In the genomic region with DNA sequence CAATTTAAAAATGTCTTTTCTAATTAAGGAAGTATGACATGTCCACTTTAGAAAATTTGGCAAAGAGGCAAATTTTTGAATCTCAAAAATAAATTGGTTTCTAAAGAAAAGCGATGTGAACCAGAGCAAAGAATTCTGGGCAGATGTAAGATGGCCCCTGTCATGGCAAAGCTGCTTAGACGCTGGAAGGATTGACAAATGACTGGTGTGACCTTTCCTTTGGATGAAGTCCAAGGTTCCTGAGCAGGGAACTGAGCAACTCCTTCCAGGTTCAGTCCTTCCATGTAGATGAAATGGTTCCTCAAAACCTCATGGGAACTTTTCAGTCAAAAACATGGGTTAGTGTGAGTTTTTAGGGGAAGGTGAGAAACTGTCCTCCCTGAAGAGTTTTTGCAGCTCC, we compare ENCODE assay signal across 36 cellular contexts. TPM values are rescaled to one million over a fixed set of nuclear protein-coding genes. Genes with fewer than 3 reads are reported as not detected.
"Had no signal": no experiment of that assay in that cellular context is flagged by ENCODE, and none has a peak within 500 bp of the region (broad histone marks: within the 10 kb centered on the region; RNA-seq: fewer than 3 reads in every experiment).

No MANE protein-coding gene starts in this region.

- H3K9me3 Mint-ChIP-seq: activated B cell treated with CpG ODN at 0.5 μM for 24 hours; activated CD4-positive, alpha-beta memory T cell treated with anti-CD3 and anti-CD28 coated beads, Interleukin-2, amount 10 ng/mL, durations not matched to agents 7 days and 5 days; activated naive CD4-positive, alpha-beta T cell treated with anti-CD3 and anti-CD28 coated beads, Interleukin-2, amount 10 ng/mL, durations not matched to agents 7 days and 5 days; activated naive CD8-positive, alpha-beta T cell treated with anti-CD3 and anti-CD28 coated beads, Interleukin-2, amount 50 U/mL, for 24 hours had no signal

- H3K9ac ChIP-seq: KMS-11 had no signal

- DNase-seq: activated B cell treated with CpG ODN at 0.5 μM for 24 hours; activated CD4-positive, alpha-beta memory T cell treated with anti-CD3 and anti-CD28 coated beads, Interleukin-2, amount 10 ng/mL, durations not matched to agents 7 days and 5 days; activated CD4-positive, alpha-beta T cell treated with anti-CD3 and anti-CD28 coated beads for 4 hours; activated CD4-positive, CD25-positive, alpha-beta regulatory T cell treated with anti-CD3 and anti-CD28 coated beads, Interleukin-2, amount 50 U/mL, for 72 hours; activated CD8-positive, alpha-beta memory T cell treated with anti-CD3 and anti-CD28 coated beads, Interleukin-2, amount 10 ng/mL, durations not matched to agents 7 days and 5 days; activated CD8-positive, alpha-beta memory T cell treated with anti-CD3 and anti-CD28 coated beads, Interleukin-2, amount 50 U/mL, for 48 hours; activated effector memory CD4-positive, alpha-beta T cell treated with Interleukin-2 at 50 U/mL for 16 hours; activated naive CD4-positive, alpha-beta T cell treated with anti-CD3 and anti-CD28 coated beads, Interleukin-2, amount 10 ng/mL, durations not matched to agents 7 days and 5 days; activated naive CD8-positive, alpha-beta T cell treated with anti-CD3 and anti-CD28 coated beads, Interleukin-2, amount 50 U/mL, for 24 hours; activated T-cell treated with anti-CD3 and anti-CD28 coated beads, Interleukin-2, amount 50 U/mL, for 48 hours; aorta; brain microvascular endothelial cell; central memory CD4-positive, alpha-beta T cell; MM.1S; MV-4-11; NCI-H1092 treated with DMSO at 0.1 percent for 48 hours; NCI-H1417; NCI-H146; NCI-H187; NCI-H2029 treated with DMSO at 0.1 percent for 48 hours; NCI-H2107; NCI-H2171; NCI-H446; NCI-H510A treated with DMSO at 0.1 percent for 48 hours; NCI-H526 treated with DMSO at 0.1 percent for 48 hours; NCI-H774; OCI-M1; Right ventricle myocardium superior; SW 1271; T-helper 1 cell; T-helper 2 cell; T-helper 9 cell had no signal

- H3K27me3 Mint-ChIP-seq: activated B cell treated with CpG ODN at 0.5 μM for 24 hours; activated CD4-positive, alpha-beta memory T cell treated with anti-CD3 and anti-CD28 coated beads, Interleukin-2, amount 10 ng/mL, durations not matched to agents 7 days and 5 days; activated CD8-positive, alpha-beta memory T cell treated with anti-CD3 and anti-CD28 coated beads, Interleukin-2, amount 10 ng/mL, durations not matched to agents 7 days and 5 days; activated naive CD4-positive, alpha-beta T cell treated with anti-CD3 and anti-CD28 coated beads, Interleukin-2, amount 10 ng/mL, durations not matched to agents 7 days and 5 days; activated naive CD8-positive, alpha-beta T cell; activated naive CD8-positive, alpha-beta T cell treated with anti-CD3 and anti-CD28 coated beads, Interleukin-2, amount 50 U/mL, for 24 hours had no signal

- H3K4me2 ChIP-seq: KMS-11 had no signal

- H3K27me3 ChIP-seq: brain microvascular endothelial cell had no signal

- H3K4me1 Mint-ChIP-seq: activated B cell treated with CpG ODN at 0.5 μM for 24 hours; activated CD4-positive, alpha-beta memory T cell treated with anti-CD3 and anti-CD28 coated beads, Interleukin-2, amount 10 ng/mL, durations not matched to agents 7 days and 5 days; activated CD8-positive, alpha-beta memory T cell treated with anti-CD3 and anti-CD28 coated beads, Interleukin-2, amount 10 ng/mL, durations not matched to agents 7 days and 5 days; activated naive CD4-positive, alpha-beta T cell treated with anti-CD3 and anti-CD28 coated beads, Interleukin-2, amount 10 ng/mL, durations not matched to agents 7 days and 5 days; activated naive CD8-positive, alpha-beta T cell treated with anti-CD3 and anti-CD28 coated beads, Interleukin-2, amount 50 U/mL, for 24 hours had no signal

- H3K27ac ChIP-seq: brain microvascular endothelial cell, KMS-11, VCaP had no signal

- H3K4me3 Mint-ChIP-seq: activated B cell treated with CpG ODN at 0.5 μM for 24 hours; activated CD4-positive, alpha-beta memory T cell treated with anti-CD3 and anti-CD28 coated beads, Interleukin-2, amount 10 ng/mL, durations not matched to agents 7 days and 5 days; activated CD8-positive, alpha-beta memory T cell treated with anti-CD3 and anti-CD28 coated beads, Interleukin-2, amount 10 ng/mL, durations not matched to agents 7 days and 5 days; activated naive CD4-positive, alpha-beta T cell treated with anti-CD3 and anti-CD28 coated beads, Interleukin-2, amount 10 ng/mL, durations not matched to agents 7 days and 5 days; activated naive CD8-positive, alpha-beta T cell; activated naive CD8-positive, alpha-beta T cell treated with anti-CD3 and anti-CD28 coated beads, Interleukin-2, amount 50 U/mL, for 24 hours had no signal

- H3K27ac Mint-ChIP-seq: activated B cell treated with CpG ODN at 0.5 μM for 24 hours; activated CD4-positive, alpha-beta memory T cell treated with anti-CD3 and anti-CD28 coated beads, Interleukin-2, amount 10 ng/mL, durations not matched to agents 7 days and 5 days; activated CD8-positive, alpha-beta memory T cell treated with anti-CD3 and anti-CD28 coated beads, Interleukin-2, amount 10 ng/mL, durations not matched to agents 7 days and 5 days; activated naive CD4-positive, alpha-beta T cell treated with anti-CD3 and anti-CD28 coated beads, Interleukin-2, amount 10 ng/mL, durations not matched to agents 7 days and 5 days; activated naive CD8-positive, alpha-beta T cell; activated naive CD8-positive, alpha-beta T cell treated with anti-CD3 and anti-CD28 coated beads, Interleukin-2, amount 50 U/mL, for 24 hours had no signal

RNA-seq across cellular contexts. Expression of a gene that starts 48.2 kb away (rescaled TPM):
- total RNA-seq: activated B cell treated with CpG ODN at 0.5 μM for 24 hours; activated CD8-positive, alpha-beta memory T cell treated with anti-CD3 and anti-CD28 coated beads, Interleukin-2, amount 10 ng/mL, durations not matched to agents 7 days and 5 days; LHCN-M2; Right ventricle myocardium superior had no signal
